In the genomic region with DNA sequence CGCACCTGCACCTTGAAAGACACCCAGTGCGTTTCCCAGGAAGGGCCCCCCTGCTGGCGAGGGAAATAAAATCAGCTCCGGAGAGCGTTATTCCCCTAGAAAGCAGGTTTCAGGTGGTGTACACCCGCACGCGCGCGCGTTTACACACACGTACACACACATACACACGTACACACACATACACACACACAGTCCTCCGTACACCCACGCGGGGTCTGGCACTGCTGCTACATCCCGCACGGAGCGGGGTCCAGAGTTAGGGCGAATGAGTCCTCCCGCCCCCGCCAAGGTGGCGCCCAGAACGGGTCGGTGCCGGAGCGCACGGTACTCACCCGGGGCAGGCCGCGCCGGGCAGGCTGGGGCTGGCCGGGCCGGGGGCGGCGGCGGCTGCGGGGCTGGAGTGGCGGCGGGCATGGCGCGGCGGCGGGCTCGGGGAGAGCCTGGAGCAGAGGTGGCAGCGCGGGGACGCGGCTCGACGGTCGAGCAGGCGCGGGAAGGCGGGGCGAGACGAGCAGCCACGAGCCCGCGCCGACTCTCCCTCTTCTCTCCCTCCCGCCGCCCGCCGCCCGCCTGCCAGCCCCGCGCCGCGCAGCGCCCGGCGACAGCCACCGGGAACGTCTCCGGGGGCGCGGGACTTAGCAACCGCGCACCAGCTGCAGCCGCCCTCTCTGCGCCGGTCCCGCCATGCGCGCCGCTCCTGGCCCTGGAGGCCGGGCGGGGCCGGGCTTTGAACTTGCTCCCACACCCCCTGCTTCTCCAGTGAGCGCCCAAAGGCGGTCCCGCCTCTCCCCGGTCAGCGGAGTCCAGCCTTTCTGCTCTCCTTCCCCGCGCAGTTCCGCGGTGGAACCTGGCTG, we compare ENCODE assay signal across 9 cellular contexts. TPM values are rescaled to one million over a fixed set of nuclear protein-coding genes. Genes with fewer than 3 reads are reported as not detected.
DNase-seq lines count a peak whose midpoint lies in the region; ATAC-seq lines count a peak whose summit lies in the region.
"Had no signal": no experiment of that assay in that cellular context is flagged by ENCODE, and none has a peak within 500 bp of the region (broad histone marks: within the 10 kb centered on the region; RNA-seq: fewer than 3 reads in every experiment).

A gene with protein sequence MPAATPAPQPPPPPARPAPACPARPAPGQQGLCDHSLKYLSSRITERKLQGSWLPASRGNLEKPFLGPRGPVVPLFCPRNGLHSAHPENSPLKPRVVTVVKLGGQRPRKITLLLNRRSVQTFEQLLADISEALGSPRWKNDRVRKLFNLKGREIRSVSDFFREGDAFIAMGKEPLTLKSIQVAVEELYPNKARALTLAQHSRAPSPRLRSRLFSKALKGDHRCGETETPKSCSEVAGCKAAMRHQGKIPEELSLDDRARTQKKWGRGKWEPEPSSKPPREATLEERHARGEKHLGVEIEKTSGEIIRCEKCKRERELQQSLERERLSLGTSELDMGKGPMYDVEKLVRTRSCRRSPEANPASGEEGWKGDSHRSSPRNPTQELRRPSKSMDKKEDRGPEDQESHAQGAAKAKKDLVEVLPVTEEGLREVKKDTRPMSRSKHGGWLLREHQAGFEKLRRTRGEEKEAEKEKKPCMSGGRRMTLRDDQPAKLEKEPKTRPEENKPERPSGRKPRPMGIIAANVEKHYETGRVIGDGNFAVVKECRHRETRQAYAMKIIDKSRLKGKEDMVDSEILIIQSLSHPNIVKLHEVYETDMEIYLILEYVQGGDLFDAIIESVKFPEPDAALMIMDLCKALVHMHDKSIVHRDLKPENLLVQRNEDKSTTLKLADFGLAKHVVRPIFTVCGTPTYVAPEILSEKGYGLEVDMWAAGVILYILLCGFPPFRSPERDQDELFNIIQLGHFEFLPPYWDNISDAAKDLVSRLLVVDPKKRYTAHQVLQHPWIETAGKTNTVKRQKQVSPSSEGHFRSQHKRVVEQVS (minus strand): TSS at position 704 of the 854 bp plus-strand sequence. CDS start 290 bp downstream, at position 414.

- no peaks in the 10 kb centered on the region for H3K9me3 Mint-ChIP-seq in activated T-cell treated with anti-CD3 and anti-CD28 coated beads, Interleukin-2, amount 50 U/mL, for 4 hours
- no peaks in the 10 kb centered on the region for H3K9me3 Mint-ChIP-seq in stimulated activated naive B cell treated with anti-CD40 and anti-IgM and Interleukin-4, amounts not matched to agents 10 μg/mL and 1 μg/mL and 100 μg/mL, for 72 hours

- H3K27me3 Mint-ChIP-seq in activated T-cell treated with anti-CD3 and anti-CD28 coated beads, Interleukin-2, amount 50 U/mL, for 4 hours (ENCODE audit: low read depth), result peaks cover 73% of the 10 kb centered on the region
- H3K27me3 Mint-ChIP-seq in stimulated activated naive B cell treated with anti-CD40 and anti-IgM and Interleukin-4, amounts not matched to agents 10 μg/mL and 1 μg/mL and 100 μg/mL, for 72 hours, result peaks cover 61 to 62% of the 10 kb centered on the region in 2 donors

- H3K27ac Mint-ChIP-seq in stimulated activated naive B cell treated with anti-CD40 and anti-IgM and Interleukin-4, amounts not matched to agents 10 μg/mL and 1 μg/mL and 100 μg/mL, for 72 hours, result no peak within 1 kb of the TSS

- H3K4me3 ChIP-seq in iPS-18c (ENCODE audit: insufficient read depth, low read depth, low read length), result peak within 1 kb of the TSS; percentile 58

- H3K4me3 Mint-ChIP-seq in activated T-cell treated with anti-CD3 and anti-CD28 coated beads, Interleukin-2, amount 50 U/mL, for 4 hours, result peak within 1 kb of the TSS; percentile 31
- peak within 1 kb of the TSS; percentile 66 to 72 for H3K4me3 Mint-ChIP-seq in stimulated activated naive B cell treated with anti-CD40 and anti-IgM and Interleukin-4, amounts not matched to agents 10 μg/mL and 1 μg/mL and 100 μg/mL, for 72 hours

- peak; percentile 62 to 69 for ATAC-seq in activated T-cell treated with anti-CD3 and anti-CD28 coated beads, Interleukin-2, amount 50 U/mL, for 4 hours
- peak; percentile 48 to 56 for ATAC-seq in stimulated activated naive B cell treated with anti-CD40 and anti-IgM and Interleukin-4, amounts not matched to agents 10 μg/mL and 1 μg/mL and 100 μg/mL, for 72 hours (replicated peaks)
- no peak for ATAC-seq in HG03571 (IDR thresholded peaks at IDR 0.05; ENCODE audit: unreplicated experiment)

- no peaks in the 10 kb centered on the region for H3K9me3 ChIP-seq in iPS-18c (ENCODE audit: control insufficient read depth, insufficient read depth, low read length)

- no peaks in the 10 kb centered on the region for H3K36me3 Mint-ChIP-seq in activated T-cell treated with anti-CD3 and anti-CD28 coated beads, Interleukin-2, amount 50 U/mL, for 4 hours (ENCODE audit: insufficient read depth)
- peaks cover 0 to 4% of the 10 kb centered on the region in 2 donors for H3K36me3 Mint-ChIP-seq in stimulated activated naive B cell treated with anti-CD40 and anti-IgM and Interleukin-4, amounts not matched to agents 10 μg/mL and 1 μg/mL and 100 μg/mL, for 72 hours
- H3K36me3 Mint-ChIP-seq: CD4-positive, CD25-positive, alpha-beta regulatory T cell had no signal

- peak; percentile 11 to 24 for DNase-seq in NCI-H524 (lab: John Stamatoyannopoulos, UW)
- DNase-seq in NCI-H524 treated with DMSO at 0.1 percent for 48 hours (lab: John Stamatoyannopoulos, UW), result no peak
- no peak for DNase-seq in activated T-cell treated with anti-CD3 and anti-CD28 coated beads, Interleukin-2, amount 50 U/mL, for 4 hours
- no peak for DNase-seq in stimulated activated naive B cell treated with anti-CD40 and anti-IgM and Interleukin-4, amounts not matched to agents 10 μg/mL and 1 μg/mL and 100 μg/mL, for 72 hours
- DNase-seq in GF-D8 (lab: John Stamatoyannopoulos, UW), result no peak
- no peak for DNase-seq in HuH-7.5 (ENCODE audit: low spot score)

- H3K4me1 Mint-ChIP-seq in activated T-cell treated with anti-CD3 and anti-CD28 coated beads, Interleukin-2, amount 50 U/mL, for 4 hours (ENCODE audit: low read depth), result peaks cover 4% of the 10 kb centered on the region
- H3K4me1 Mint-ChIP-seq in stimulated activated naive B cell treated with anti-CD40 and anti-IgM and Interleukin-4, amounts not matched to agents 10 μg/mL and 1 μg/mL and 100 μg/mL, for 72 hours, result peaks cover 6 to 12% of the 10 kb centered on the region in 2 donors

RNA-seq across cellular contexts. Expression of the gene that starts here (rescaled TPM):
- total RNA-seq in activated T-cell treated with anti-CD3 and anti-CD28 coated beads, Interleukin-2, amount 50 U/mL, for 4 hours, result not detected
- total RNA-seq: CD4-positive, CD25-positive, alpha-beta regulatory T cell had no signal

Comparison
In these comparisons a context has a peak if more than half of its experiments do, and no peak if none do; other contexts are left out.
1. DNase-seq: peak in NCI-H524 (2 of 2); none in NCI-H524 treated with DMSO at 0.1 percent for 48 hours (single experiment), activated T-cell treated with anti-CD3 and anti-CD28 coated beads, Interleukin-2, amount 50 U/mL, for 4 hours (single experiment), stimulated activated naive B cell treated with anti-CD40 and anti-IgM and Interleukin-4, amounts not matched to agents 10 μg/mL and 1 μg/mL and 100 μg/mL, for 72 hours (single experiment), GF-D8 (single experiment) and HuH-7.5 (single experiment).
2. Peak in ATAC-seq in activated T-cell treated with anti-CD3 and anti-CD28 coated beads, Interleukin-2, amount 50 U/mL, for 4 hours; RNA of the gene not detected or under 1 TPM.